In the genomic region with DNA sequence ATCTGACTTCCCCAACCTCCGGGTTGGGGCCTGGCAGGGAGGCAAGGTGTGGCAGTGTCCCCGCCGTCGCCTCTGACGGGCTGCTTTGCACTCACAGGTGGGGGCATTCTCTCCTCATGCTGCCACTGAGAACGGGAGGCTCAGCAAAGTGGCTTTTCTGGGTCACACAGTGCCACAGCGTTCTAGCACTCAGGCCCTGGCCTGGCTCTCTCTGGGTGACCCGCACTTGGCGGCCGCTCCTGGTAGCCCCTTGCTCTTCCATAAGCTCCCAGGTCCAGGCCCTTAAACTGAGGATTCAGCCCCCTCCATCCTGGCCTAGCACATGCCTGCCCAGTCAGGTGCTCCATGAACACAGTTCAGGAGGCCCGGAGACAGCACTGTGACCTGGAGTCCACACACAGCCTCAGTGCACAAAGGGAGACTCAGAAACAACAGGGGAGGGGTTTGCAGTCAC, we compare ENCODE assay signal across 1 cellular context.
TF ChIP-seq lines count a peak whose summit lies in the region.

No MANE protein-coding gene starts in this region.

TF ChIP-seq in H1, 55 proteins besides CTCF, POLR2A, EP300 and RAD21:
- TF ChIP-seq KDM4A (IDR thresholded peaks at IDR 0.05; ENCODE audit: low read depth, low read length, severe bottlenecking) (no peak), MAFK (IDR thresholded peaks at IDR 0.05; ENCODE audit: low read depth, low read length) (no peak), KDM5A (IDR thresholded peaks at IDR 0.05; ENCODE audit: low read length) (no peak), JUND (IDR thresholded peaks at IDR 0.05; ENCODE audit: low read length) (no peak), BACH1 (IDR thresholded peaks at IDR 0.05; ENCODE audit: low read length) (no peak), PHF8 (conservative IDR thresholded peaks at IDR 0.05; ENCODE audit: low read depth, low read length) (no peak), HDAC6 (IDR thresholded peaks at IDR 0.05; ENCODE audit: low read depth, low read length) (no peak), SRF (IDR thresholded peaks at IDR 0.05; ENCODE audit: low read depth, low read length) (no peak)
